Comparison of ENCODE assay signal across 8 cellular contexts in genomic region chr22:49789289-49790141, GRCh38. TPM values are rescaled to one million over a fixed set of nuclear protein-coding genes. Genes with fewer than 3 reads are reported as not detected.
DNase-seq lines count a peak whose midpoint lies in the region; ATAC-seq and TF ChIP-seq lines count a peak whose summit lies in the region.

No MANE protein-coding gene starts in this region.

- CTCF ChIA-PET in MCF 10A (lab: Yijun Ruan, JAX) (no interaction called here), mammary epithelial cell (lab: Charles Lee; ENCODE audit: low non-redundant PET) (no interaction called here)

- H3K18ac ChIP-seq in mesendoderm (ENCODE audit: low read length) = no peak overlapping the region

- H3K4me3 ChIP-seq in mammary epithelial cell (replicated peaks in 1 of 3; ENCODE audit: insufficient read depth in 1 of 3, low read depth in 2 of 3, low read length in 3 of 3) (no peak overlapping the region), mesendoderm (ENCODE audit: low read length) (no peak overlapping the region), aorta (ENCODE audit: low read length in 2 of 2) (no peak overlapping the region)

- dilution Hi-C loops in mammary epithelial cell (cut with HindIII; ENCODE audit: low sequenced_read_pairs) = no loop called here

- H3K27ac Mint-ChIP-seq in MCF 10A (ENCODE audit: low read depth, unreplicated experiment) = no peak overlapping the region

- H4K5ac ChIP-seq in mesendoderm (ENCODE audit: low read length) = no peak overlapping the region

- H3K36me3 ChIP-seq in mammary epithelial cell (ENCODE audit: insufficient read depth, low read length) = peaks cover 16% of the 10 kb centered on the region
- peaks cover 27% of the 10 kb centered on the region for H3K36me3 ChIP-seq in mesendoderm (ENCODE audit: control insufficient read depth, insufficient read depth, low read length)
- peaks cover 0 to 1% of the 10 kb centered on the region in 2 donors for H3K36me3 ChIP-seq in aorta (ENCODE audit: control insufficient read depth in 1 of 2, insufficient read depth in 2 of 2, low read length in 1 of 2)

- no peak overlapping the region for H2BK120ac ChIP-seq in mesendoderm (ENCODE audit: low read depth, low read length)

- intact Hi-C loops in MCF 10A (cut with micrococcal nuclease) (no loop called here), mammary epithelial cell (cut with micrococcal nuclease) (no loop called here), aorta (cut with DNase I) (no loop called here)

- H4K20me1 ChIP-seq in mammary epithelial cell (ENCODE audit: insufficient read depth, low read length) = peaks cover 6% of the 10 kb centered on the region

- H4K8ac ChIP-seq in mesendoderm (ENCODE audit: low read depth, low read length) = no peak overlapping the region

- H3K27me3 ChIP-seq in mammary epithelial cell (ENCODE audit: insufficient read depth, low read length) (no peaks in the 10 kb centered on the region), mesendoderm (ENCODE audit: insufficient read depth, low read length, poor library complexity) (no peaks in the 10 kb centered on the region), aorta (ENCODE audit: control insufficient read depth in 1 of 2, insufficient read depth in 2 of 2, low read length in 1 of 2) (no peaks in the 10 kb centered on the region)

- no peak overlapping the region for H3K4me3 Mint-ChIP-seq in MCF 10A (ENCODE audit: unreplicated experiment)

- H3K9me3 ChIP-seq in mammary epithelial cell (replicated peaks; ENCODE audit: insufficient read depth, low read length) (no peaks in the 10 kb centered on the region), aorta (ENCODE audit: control insufficient read depth, low read length) (no peaks in the 10 kb centered on the region)

- no peak overlapping the region for H2AFZ ChIP-seq in mammary epithelial cell (ENCODE audit: low read depth, low read length)

- TF ChIP-seq CTCF in MCF 10A (IDR thresholded peaks at IDR 0.05; ENCODE audit: unreplicated experiment) (no peak), mammary epithelial cell (conservative IDR thresholded peaks at IDR 0.05 in 1 of 2, IDR thresholded peaks at IDR 0.05 in 1 of 2; ENCODE audit: extremely low read depth in 1 of 2, insufficient read depth in 1 of 2, low read depth in 1 of 2, low read length in 2 of 2) (no peak)

- H2BK15ac ChIP-seq in mesendoderm (replicated peaks; ENCODE audit: low read depth) = no peak overlapping the region

- H2BK5ac ChIP-seq in mesendoderm (ENCODE audit: low read length) = no peak overlapping the region

- BruUV-seq in MCF 10A (replicated peaks; lab: Mats Ljungman, UMichigan) (no TSS peak), mammary epithelial cell (replicated peaks; lab: Mats Ljungman, UMichigan) (no TSS peak)

- H3K4me2 ChIP-seq in mammary epithelial cell (ENCODE audit: insufficient read depth, low read depth, low read length) (no peak overlapping the region), mesendoderm (ENCODE audit: low read length) (no peak overlapping the region)

- H3K27ac ChIP-seq in mammary epithelial cell (ENCODE audit: insufficient read depth, low read depth, low read length) (no peak overlapping the region), mesendoderm (ENCODE audit: low read depth, low read length) (no peak overlapping the region), aorta (ENCODE audit: low read depth in 1 of 2, low read length in 2 of 2) (peak overlapping the region in 1 of 2 donors; percentile 13), caudate nucleus (ENCODE audit: low read depth, low read length) (no peak overlapping the region)

- H3K23ac ChIP-seq in mesendoderm (ENCODE audit: low read length) = no peak overlapping the region

- in situ Hi-C loops in mammary epithelial cell (cut with MboI; ENCODE audit: low sequenced_read_pairs in 2 of 2) = no loop called here

- peaks cover 16% of the 10 kb centered on the region for H3K4me1 ChIP-seq in mammary epithelial cell (ENCODE audit: insufficient read depth, low read length)
- H3K4me1 ChIP-seq in mesendoderm (ENCODE audit: control insufficient read depth, low read depth, low read length) = no peaks in the 10 kb centered on the region
- H3K4me1 ChIP-seq in aorta (ENCODE audit: control insufficient read depth in 1 of 2, insufficient read depth in 2 of 2, low read length in 2 of 2) = no peaks in the 10 kb centered on the region

- H3K56ac ChIP-seq in mesendoderm (ENCODE audit: low read length) = no peak overlapping the region

- H3K4ac ChIP-seq in mesendoderm (ENCODE audit: low read depth, low read length) = no peak overlapping the region

- peaks cover 11% of the 10 kb centered on the region for H3K4me1 Mint-ChIP-seq in MCF 10A (ENCODE audit: insufficient read depth, unreplicated experiment)

- H3K79me1 ChIP-seq in mesendoderm (ENCODE audit: low read length) = peaks cover 33% of the 10 kb centered on the region

- H3K9ac ChIP-seq in mammary epithelial cell (ENCODE audit: insufficient read depth, low read length) (no peak overlapping the region), mesendoderm (ENCODE audit: low read length) (no peak overlapping the region)

- no peaks in the 10 kb centered on the region for H3K27me3 Mint-ChIP-seq in MCF 10A (ENCODE audit: insufficient read depth, unreplicated experiment)

- ATAC-seq in aorta (ENCODE audit: low FRiP score) = peak; percentile 61

- peaks cover 96% of the 10 kb centered on the region for H3K79me2 ChIP-seq in mammary epithelial cell (ENCODE audit: insufficient read depth, low read length)
- H3K79me2 ChIP-seq in mesendoderm (ENCODE audit: control insufficient read depth, insufficient read depth, low read length) = peaks cover 41% of the 10 kb centered on the region

- POLR2A ChIA-PET in MCF 10A (lab: Yijun Ruan, JAX) = interaction anchor here (0.9 kb wide), 1 partner anchor 66 kb away, joined by 3 read pairs; no protein-coding TSS in a partner anchor

- 90% methylated on average over 13 of the region's 26 CpGs for WGBS in mammary epithelial cell (ENCODE audit: low coverage, missing lambda C conversion rate)
- no CpG with 5 or more reads among the region's 26 CpGs for WGBS in mesendoderm (ENCODE audit: extremely low coverage, insufficient coverage, low lambda C conversion rate)
- WGBS in aorta, 2 donors = 82 to 83% methylated on average over 25 to 26 of the region's 26 CpGs

- peaks cover 82% of the 10 kb centered on the region for H3K36me3 Mint-ChIP-seq in MCF 10A (ENCODE audit: insufficient read depth, unreplicated experiment)

- H3K9me3 Mint-ChIP-seq in MCF 10A (ENCODE audit: unreplicated experiment) = no peaks in the 10 kb centered on the region

- DNase-seq in MCF 10A (ENCODE audit: unreplicated experiment) = peak; percentile 12
- no peak for DNase-seq in mammary epithelial cell
- DNase-seq in central memory CD4-positive, alpha-beta T cell = peak; percentile 42
- DNase-seq in mesendoderm = peak; percentile 12
- peak in 1 of 2 donors; percentile 64 for DNase-seq in aorta
- DNase-seq in activated gamma-delta T cell (lab: John Stamatoyannopoulos, UW) = no peak
- no peak for DNase-seq in amygdala (lab: John Stamatoyannopoulos, UW)
- no peak for DNase-seq in caudate nucleus (lab: John Stamatoyannopoulos, UW)

- no peak overlapping the region for H2AK5ac ChIP-seq in mesendoderm (ENCODE audit: low read length)

RNA-seq across cellular contexts. Expression of gene BRD1, which starts 38.2 kb away (rescaled TPM):
- total RNA-seq in MCF 10A (2022) (40.7 and 48.1 TPM in 2 replicates), mammary epithelial cell (10 to 100 TPM; 25.5 to 26.9 TPM), aorta (10 to 100 TPM; 26.7 to 32.2 TPM)
- polyA plus RNA-seq in mammary epithelial cell (4.5 TPM), aorta (10 to 100 TPM in 1 of 2 donors, 1 to 10 TPM in 1; 7.6 to 21.6 TPM)
- polyA minus RNA-seq in mammary epithelial cell = 5.3 TPM
- 14.7 TPM for polyA plus RNA-seq in mesendoderm (2013, experiment 1 of 2)
- 14.5 TPM for polyA plus RNA-seq in mesendoderm (2013, experiment 2 of 2)

Comparison
In these comparisons a context has a peak if more than half of its experiments do, and no peak if none do; other contexts are left out.
1. DNase-seq: peak in MCF 10A (single experiment), central memory CD4-positive, alpha-beta T cell (single experiment) and mesendoderm (single experiment); none in mammary epithelial cell (single experiment), activated gamma-delta T cell (single experiment), amygdala (0 of 56) and caudate nucleus (0 of 61).